In genomic region chr2:230732914-230733401, GRCh38 we compare ENCODE assay signal across 31 cellular contexts. TPM values are rescaled to one million over a fixed set of nuclear protein-coding genes. Genes with fewer than 3 reads are reported as not detected.
DNase-seq lines count a peak whose midpoint lies in the region; ATAC-seq, FAIRE-seq and TF ChIP-seq lines count a peak whose summit lies in the region.
"Had no signal": no experiment of that assay in that cellular context is flagged by ENCODE, and none has a peak within 500 bp of the region (broad histone marks: within the 10 kb centered on the region; RNA-seq: fewer than 3 reads in every experiment).

No MANE protein-coding gene starts in this region.

- ATAC-seq in GM23338 (no peak), GM19395 (IDR thresholded peaks at IDR 0.05; ENCODE audit: unreplicated experiment) (no peak)
- ATAC-seq: left colon, pancreas, PC-3, SK-N-SH treated with all-trans-retinoic acid at 6 μM for 48 hours had no signal

- no peak for FAIRE-seq in small intestine (lab: Jason Lieb, UNC)
- FAIRE-seq: pancreas had no signal

- H3K4me1 Mint-ChIP-seq in T-helper 2 cell treated with Interferon-gamma antibody and Interleukin-4, amounts not matched to agents 5 μg/mL and 100 μg/mL, for 36 hours (ENCODE audit: low read depth), result peaks cover 57% of the 10 kb centered on the region
- peaks cover 53% of the 10 kb centered on the region for H3K4me1 Mint-ChIP-seq in GM23338
- H3K4me1 Mint-ChIP-seq in activated T-helper 2 cell treated with anti-CD3 and anti-CD28 coated beads, Interferon-gamma antibody, Interleukin-2, Interleukin-4, amounts not matched to agents 10 μg/mL and 5 μg/mL and 100 μg/mL, durations not matched to agents 14 hours and 24 hours and 36 hours (ENCODE audit: low read depth), result peaks cover 58% of the 10 kb centered on the region
- H3K4me1 Mint-ChIP-seq in nephron progenitor cell, result peaks cover 26% of the 10 kb centered on the region

- H3K36me3 ChIP-seq in GM23338 (ENCODE audit: insufficient read depth) (no peaks in the 10 kb centered on the region), small intestine (ENCODE audit: control insufficient read depth in 2 of 2, insufficient read depth in 2 of 2, low read length in 2 of 2) (no peaks in the 10 kb centered on the region)
- H3K36me3 ChIP-seq: ascending aorta, cardiac muscle cell, pancreas had no signal

- H3K27ac ChIP-seq in GM23338 (ENCODE audit: low read depth), result 0 out of 2 replicates have a peak overlapping the region, but pooled peaks have one; percentile 11
- no peak overlapping the region for H3K27ac ChIP-seq in small intestine (ENCODE audit: low read depth in 1 of 2, low read length in 1 of 2)
- H3K27ac ChIP-seq: ascending aorta, cardiac muscle cell, coronary artery, pancreas, skin epidermis had no signal

- H3F3A ChIP-seq in GM23338 (replicated peaks; ENCODE audit: low read depth), result no peaks in the 10 kb centered on the region

- WGBS in small intestine, 3 donors, result 80 to 90% (median 82%) methylated on average over 4 of the region's 4 CpGs

- peaks cover 100% of the 10 kb centered on the region for H3K79me2 ChIP-seq in GM23338 (replicated peaks; ENCODE audit: insufficient read depth)

- H3K9me3 ChIP-seq in small intestine (ENCODE audit: control insufficient read depth, low read depth), result no peaks in the 10 kb centered on the region
- H3K9me3 ChIP-seq: ascending aorta, pancreas had no signal

- TF ChIP-seq CTCF in GM23338 (conservative IDR thresholded peaks at IDR 0.05; ENCODE audit: low read depth in 2 of 2), result no peak
- no peak for TF ChIP-seq CTCF in nephron progenitor cell (IDR thresholded peaks at IDR 0.05)

- no peak overlapping the region for H3K4me3 Mint-ChIP-seq in T-helper 2 cell treated with Interferon-gamma antibody and Interleukin-4, amounts not matched to agents 5 μg/mL and 100 μg/mL, for 36 hours
- no peak overlapping the region for H3K4me3 Mint-ChIP-seq in GM23338
- H3K4me3 Mint-ChIP-seq in activated T-helper 2 cell treated with anti-CD3 and anti-CD28 coated beads, Interferon-gamma antibody, Interleukin-2, Interleukin-4, amounts not matched to agents 10 μg/mL and 5 μg/mL and 100 μg/mL, durations not matched to agents 14 hours and 24 hours and 36 hours (ENCODE audit: low read depth), result no peak overlapping the region
- H3K4me3 Mint-ChIP-seq in nephron progenitor cell, result no peak overlapping the region
- H3K4me3 Mint-ChIP-seq: activated naive CD8-positive, alpha-beta T cell treated with anti-CD3 and anti-CD28 coated beads, Interleukin-2, amount 10 ng/mL, durations not matched to agents 7 days and 5 days; type B pancreatic cell had no signal

- no peaks in the 10 kb centered on the region for H3K27me3 Mint-ChIP-seq in T-helper 2 cell treated with Interferon-gamma antibody and Interleukin-4, amounts not matched to agents 5 μg/mL and 100 μg/mL, for 36 hours (ENCODE audit: low read depth)
- no peaks in the 10 kb centered on the region for H3K27me3 Mint-ChIP-seq in GM23338 (ENCODE audit: insufficient read depth, low read depth, poor library complexity)
- H3K27me3 Mint-ChIP-seq in activated T-helper 2 cell treated with anti-CD3 and anti-CD28 coated beads, Interferon-gamma antibody, Interleukin-2, Interleukin-4, amounts not matched to agents 10 μg/mL and 5 μg/mL and 100 μg/mL, durations not matched to agents 14 hours and 24 hours and 36 hours (ENCODE audit: low read depth), result no peaks in the 10 kb centered on the region
- no peaks in the 10 kb centered on the region for H3K27me3 Mint-ChIP-seq in nephron progenitor cell (ENCODE audit: low read depth, poor library complexity)
- H3K27me3 Mint-ChIP-seq: activated naive CD8-positive, alpha-beta T cell treated with anti-CD3 and anti-CD28 coated beads, Interleukin-2, amount 10 ng/mL, durations not matched to agents 7 days and 5 days; type B pancreatic cell had no signal

- H4K20me1 ChIP-seq in GM23338 (replicated peaks; ENCODE audit: insufficient read depth), result peaks cover 16% of the 10 kb centered on the region; the same call in 1 of the 2 replicates

- H3K36me3 Mint-ChIP-seq in T-helper 2 cell treated with Interferon-gamma antibody and Interleukin-4, amounts not matched to agents 5 μg/mL and 100 μg/mL, for 36 hours (ENCODE audit: low read depth), result peaks cover 37% of the 10 kb centered on the region
- no peaks in the 10 kb centered on the region for H3K36me3 Mint-ChIP-seq in GM23338 (ENCODE audit: low read depth)
- H3K36me3 Mint-ChIP-seq in activated T-helper 2 cell treated with anti-CD3 and anti-CD28 coated beads, Interferon-gamma antibody, Interleukin-2, Interleukin-4, amounts not matched to agents 10 μg/mL and 5 μg/mL and 100 μg/mL, durations not matched to agents 14 hours and 24 hours and 36 hours (ENCODE audit: low read depth), result peaks cover 61% of the 10 kb centered on the region
- peaks cover 25% of the 10 kb centered on the region for H3K36me3 Mint-ChIP-seq in nephron progenitor cell (ENCODE audit: low read depth)

- H3K4me1 ChIP-seq in GM23338 (ENCODE audit: insufficient read depth) (peaks cover 52% of the 10 kb centered on the region), small intestine (ENCODE audit: control insufficient read depth in 2 of 2, insufficient read depth in 1 of 2, low read depth in 1 of 2, low read length in 1 of 2) (peaks cover 7 to 20% of the 10 kb centered on the region in 2 donors)

- no peaks in the 10 kb centered on the region for H3K9me2 ChIP-seq in GM23338 (ENCODE audit: insufficient read depth)

- no peak for DNase-seq in T-helper 2 cell treated with Interferon-gamma antibody and Interleukin-4, amounts not matched to agents 5 μg/mL and 100 μg/mL, for 36 hours (ENCODE audit: low spot score)
- DNase-seq in T-helper 2 cell (no peak), GM23338 (ENCODE audit: low spot score) (no peak), nephron progenitor cell (no peak), small intestine (no peak), HCEC 1CT (no peak)
- DNase-seq in activated T-helper 2 cell treated with anti-CD3 and anti-CD28 coated beads, Interferon-gamma antibody, Interleukin-2, Interleukin-4, amounts not matched to agents 10 μg/mL and 5 μg/mL and 100 μg/mL, durations not matched to agents 14 hours and 24 hours and 36 hours (ENCODE audit: low spot score), result no peak
- DNase-seq: 8988T; activated CD4-positive, alpha-beta T cell treated with anti-CD3 and anti-CD28 coated beads, Interleukin-2, amount 50 U/mL, for 1 hour; activated naive CD8-positive, alpha-beta T cell treated with anti-CD3 and anti-CD28 coated beads, Interleukin-2, amount 10 ng/mL, durations not matched to agents 7 days and 5 days; C1 segment of cervical spinal cord; DND-41; effector CD8-positive, alpha-beta T cell; GF-D8; GOT3; left colon; NCI-H1417; NCI-H2029 treated with DMSO at 0.1 percent for 48 hours; NCI-H526; pancreas; PC-3; Right ventricle myocardium superior; stimulated activated naive CD4-positive, alpha-beta T cell; T1000 had no signal

- H3K27me3 ChIP-seq in GM23338 (ENCODE audit: insufficient read depth) (no peaks in the 10 kb centered on the region), small intestine (ENCODE audit: control insufficient read depth in 2 of 2, insufficient read depth in 2 of 2, low read length in 2 of 2) (no peaks in the 10 kb centered on the region)
- H3K27me3 ChIP-seq: ascending aorta, cardiac muscle cell, pancreas had no signal

- H3K9me3 Mint-ChIP-seq in T-helper 2 cell treated with Interferon-gamma antibody and Interleukin-4, amounts not matched to agents 5 μg/mL and 100 μg/mL, for 36 hours, result no peaks in the 10 kb centered on the region
- no peaks in the 10 kb centered on the region; the same call in 2 of the 3 replicates for H3K9me3 Mint-ChIP-seq in GM23338
- no peaks in the 10 kb centered on the region for H3K9me3 Mint-ChIP-seq in activated T-helper 2 cell treated with anti-CD3 and anti-CD28 coated beads, Interferon-gamma antibody, Interleukin-2, Interleukin-4, amounts not matched to agents 10 μg/mL and 5 μg/mL and 100 μg/mL, durations not matched to agents 14 hours and 24 hours and 36 hours
- H3K9me3 Mint-ChIP-seq in nephron progenitor cell, result peaks cover 3% of the 10 kb centered on the region
- H3K9me3 Mint-ChIP-seq: activated naive CD8-positive, alpha-beta T cell treated with anti-CD3 and anti-CD28 coated beads, Interleukin-2, amount 10 ng/mL, durations not matched to agents 7 days and 5 days; type B pancreatic cell had no signal

- H2AFZ ChIP-seq in GM23338, result no peak overlapping the region

- peak overlapping the region; percentile 45; the same call in 1 of the 2 replicates for H3K4me2 ChIP-seq in GM23338

- intact Hi-C loops in activated T-helper 2 cell treated with anti-CD3 and anti-CD28 coated beads, Interferon-gamma antibody, Interleukin-2, Interleukin-4, amounts not matched to agents 10 μg/mL and 5 μg/mL and 100 μg/mL, durations not matched to agents 14 hours and 24 hours and 36 hours (cut with micrococcal nuclease), result loop anchor here (2.0 kb wide), 1 partner anchor 18 kb away; no protein-coding TSS in a partner anchor

- peak overlapping the region; percentile 6 for H3K27ac Mint-ChIP-seq in T-helper 2 cell treated with Interferon-gamma antibody and Interleukin-4, amounts not matched to agents 5 μg/mL and 100 μg/mL, for 36 hours
- H3K27ac Mint-ChIP-seq in GM23338, result peak overlapping the region; percentile 4; the same call in 1 of the 2 replicates
- H3K27ac Mint-ChIP-seq in activated T-helper 2 cell treated with anti-CD3 and anti-CD28 coated beads, Interferon-gamma antibody, Interleukin-2, Interleukin-4, amounts not matched to agents 10 μg/mL and 5 μg/mL and 100 μg/mL, durations not matched to agents 14 hours and 24 hours and 36 hours, result peak overlapping the region; percentile 11
- peak overlapping the region; percentile 45 for H3K27ac Mint-ChIP-seq in nephron progenitor cell
- H3K27ac Mint-ChIP-seq: type B pancreatic cell had no signal

- H3K4me3 ChIP-seq in GM23338, result no peak overlapping the region
- no peak overlapping the region for H3K4me3 ChIP-seq in small intestine (ENCODE audit: low read depth in 1 of 2, low read length in 2 of 2)
- H3K4me3 ChIP-seq: ascending aorta, cardiac muscle cell, coronary artery, pancreas, skin epidermis had no signal

TF ChIP-seq in GM23338, 12 proteins besides CTCF, POLR2A, EP300 and RAD21:
- TF ChIP-seq STAT1 (IDR thresholded peaks at IDR 0.05; ENCODE audit: unreplicated experiment) (no peak), CREB1 (CRISPR knock-in tag; IDR thresholded peaks at IDR 0.05; ENCODE audit: low read depth) (no peak)

RNA-seq across cellular contexts. Expression of gene CAB39, which starts 20.3 kb away (rescaled TPM):
- 67.5 and 73.9 TPM in 2 replicates for total RNA-seq in GM23338 (2014; rRNA removed; shearing (Covaris generic))
- 15.5 and 18.7 TPM in 2 replicates for polyA plus RNA-seq in GM23338 (2016; fragmentation: Nextera tagmentation; extraction: Ambion mirVana)
- 173 and 176 TPM in 2 replicates for total RNA-seq in activated T-helper 2 cell treated with anti-CD3 and anti-CD28 coated beads, Interferon-gamma antibody, Interleukin-2, Interleukin-4, amounts not matched to agents 10 μg/mL and 5 μg/mL and 100 μg/mL, durations not matched to agents 14 hours and 24 hours and 36 hours
- polyA plus RNA-seq in small intestine, result 10 to 100 TPM; 38.2 to 59.7 (median 53.2) TPM
